Comparison of ENCODE assay signal across 19 cellular contexts in the genomic region with DNA sequence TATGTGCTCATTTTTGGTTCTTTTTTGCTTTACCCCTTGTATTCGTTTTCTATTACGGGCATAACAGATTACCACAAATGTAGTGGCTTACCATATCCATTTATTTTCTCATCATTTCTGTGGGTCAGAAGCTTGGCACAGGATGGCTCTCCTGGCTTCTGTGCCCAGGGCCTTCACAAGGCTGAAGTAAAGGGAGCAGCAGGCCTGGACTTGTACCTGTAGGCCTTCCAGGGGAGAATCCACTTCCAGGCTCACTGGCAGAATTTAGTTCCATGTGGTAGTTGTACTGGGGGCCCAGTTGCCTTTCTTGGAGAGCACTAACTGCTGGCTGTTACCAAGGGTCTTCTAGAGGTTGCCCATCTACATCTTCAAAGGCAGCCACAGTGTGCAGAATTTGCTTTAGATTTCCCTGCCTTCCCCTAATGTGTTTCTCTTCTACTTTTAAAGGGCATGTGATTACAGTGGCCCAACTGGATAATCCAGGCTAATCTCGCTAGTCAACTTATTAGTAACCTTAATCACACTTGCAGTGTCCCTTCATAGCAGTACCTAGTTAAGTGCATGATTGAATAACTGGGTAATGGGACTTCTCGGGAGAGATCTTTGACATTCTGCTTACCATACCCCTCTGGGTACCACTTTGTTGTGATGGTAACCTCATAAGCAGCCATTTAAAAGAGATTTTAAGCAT.
DNase-seq lines count a peak whose midpoint lies in the region; ATAC-seq and TF ChIP-seq lines count a peak whose summit lies in the region.
"Had no signal": no experiment of that assay in that cellular context is flagged by ENCODE, and none has a peak within 500 bp of the region (broad histone marks: within the 10 kb centered on the region; RNA-seq: fewer than 3 reads in every experiment).

No MANE protein-coding gene starts in this region.

- H3K36me3 Mint-ChIP-seq in T-helper 1 cell treated with Interleukin-12 subunit alpha and Interleukin-12 subunit beta and Interleukin-4 antibody, amounts not matched to agents 30 μg/mL and 1 μg/mL, for 36 hours (ENCODE audit: low read depth): no peaks in the 10 kb centered on the region
- no peaks in the 10 kb centered on the region for H3K36me3 Mint-ChIP-seq in immature natural killer cell
- H3K36me3 Mint-ChIP-seq: stimulated activated memory B cell treated with anti-CD40 and anti-IgM and Interleukin-4, amounts not matched to agents 10 μg/mL and 1 μg/mL and 100 μg/mL, for 72 hours had no signal

- H3K4me3 ChIP-seq in testis (no peak overlapping the region), psoas muscle (no peak overlapping the region)
- H3K4me3 ChIP-seq: A549, lung had no signal

- no peaks in the 10 kb centered on the region for H3K9me3 ChIP-seq in testis
- H3K9me3 ChIP-seq in psoas muscle: no peaks in the 10 kb centered on the region
- H3K9me3 ChIP-seq: A549 had no signal

- H3K4me1 Mint-ChIP-seq in T-helper 1 cell treated with Interleukin-12 subunit alpha and Interleukin-12 subunit beta and Interleukin-4 antibody, amounts not matched to agents 30 μg/mL and 1 μg/mL, for 36 hours (ENCODE audit: low read depth): peaks cover 38% of the 10 kb centered on the region
- H3K4me1 Mint-ChIP-seq in immature natural killer cell: peaks cover 27 to 33% of the 10 kb centered on the region in 2 donors

- H3K4me1 ChIP-seq in testis (peaks cover 12% of the 10 kb centered on the region), psoas muscle (peaks cover 20% of the 10 kb centered on the region)

- H3K27me3 ChIP-seq in testis (no peaks in the 10 kb centered on the region), psoas muscle (ENCODE audit: insufficient read depth in 3 of 3, low read length in 2 of 3) (no peaks in the 10 kb centered on the region)

- peak overlapping the region; percentile 9 for H3K27ac Mint-ChIP-seq in T-helper 1 cell treated with Interleukin-12 subunit alpha and Interleukin-12 subunit beta and Interleukin-4 antibody, amounts not matched to agents 30 μg/mL and 1 μg/mL, for 36 hours
- H3K27ac Mint-ChIP-seq in immature natural killer cell: peak overlapping the region in 3 of 6 donors; percentile 50 to 88 (median 68)
- H3K27ac Mint-ChIP-seq: T-helper 2 cell treated with Interferon-gamma antibody and Interleukin-4, amounts not matched to agents 5 μg/mL and 100 μg/mL, for 36 hours had no signal

- 87 to 88% methylated on average over 4 of the region's 4 CpGs for WGBS in testis, 2 donors
- WGBS in psoas muscle, 3 donors: 84 to 92% (median 86%) methylated on average over 4 of the region's 4 CpGs

- no peaks in the 10 kb centered on the region for H3K9me3 Mint-ChIP-seq in T-helper 1 cell treated with Interleukin-12 subunit alpha and Interleukin-12 subunit beta and Interleukin-4 antibody, amounts not matched to agents 30 μg/mL and 1 μg/mL, for 36 hours
- H3K9me3 Mint-ChIP-seq in immature natural killer cell: no peaks in the 10 kb centered on the region
- H3K9me3 Mint-ChIP-seq: activated T-cell treated with anti-CD3 and anti-CD28 coated beads, Interleukin-2, amount 50 U/mL, for 4 hours; stimulated activated memory B cell treated with anti-CD40 and anti-IgM and Interleukin-4, amounts not matched to agents 10 μg/mL and 1 μg/mL and 100 μg/mL, for 72 hours; T-helper 2 cell treated with Interferon-gamma antibody and Interleukin-4, amounts not matched to agents 5 μg/mL and 100 μg/mL, for 36 hours had no signal

- H3K27ac ChIP-seq in VCaP (peak overlapping the region; percentile 93), testis (peak overlapping the region; percentile 73 to 95), psoas muscle (no peak overlapping the region)

- DNase-seq in T-helper 1 cell (no peak), immature natural killer cell (no peak), testis (no peak), hepatic stellate cell (ENCODE audit: low spot score) (no peak), psoas muscle (no peak)
- DNase-seq: activated CD4-positive, alpha-beta T cell treated with anti-CD3 and anti-CD28 coated beads, Interleukin-2, amount 50 U/mL, for 1 hour; activated T-cell treated with anti-CD3 and anti-CD28 coated beads, Interleukin-2, amount 50 U/mL, for 4 hours; aorta; COR-L47; cortex of kidney; NCI-H1417; NCI-H510A had no signal

- H3K27me3 Mint-ChIP-seq in T-helper 1 cell treated with Interleukin-12 subunit alpha and Interleukin-12 subunit beta and Interleukin-4 antibody, amounts not matched to agents 30 μg/mL and 1 μg/mL, for 36 hours (ENCODE audit: low read depth): no peaks in the 10 kb centered on the region
- H3K27me3 Mint-ChIP-seq in immature natural killer cell (ENCODE audit: low read depth in 3 of 3): peaks cover 0 to 2% (median 0%) of the 10 kb centered on the region in 3 donors
- H3K27me3 Mint-ChIP-seq: stimulated activated memory B cell treated with anti-CD40 and anti-IgM and Interleukin-4, amounts not matched to agents 10 μg/mL and 1 μg/mL and 100 μg/mL, for 72 hours had no signal

- no peak overlapping the region for H3K4me3 Mint-ChIP-seq in T-helper 1 cell treated with Interleukin-12 subunit alpha and Interleukin-12 subunit beta and Interleukin-4 antibody, amounts not matched to agents 30 μg/mL and 1 μg/mL, for 36 hours
- peak overlapping the region in 3 of 5 donors; percentile 7 to 92 (median 21) for H3K4me3 Mint-ChIP-seq in immature natural killer cell
- H3K4me3 Mint-ChIP-seq: stimulated activated memory B cell treated with anti-CD40 and anti-IgM and Interleukin-4, amounts not matched to agents 10 μg/mL and 1 μg/mL and 100 μg/mL, for 72 hours had no signal

- intact Hi-C loops in testis (cut with DNase I; ENCODE audit: low total_unique reads) (loop anchor here (5.0 kb wide), 1 partner anchor 172 kb away; the partner anchor contains the start of gene SOCS2), psoas muscle (cut with DNase I) (loop anchor here (5.0 to 10.0 kb wide), 4 partner anchors 62 to 239 kb away; partner anchors contain the start of gene SOCS2 (in 1 of the 2))

- H3K36me3 ChIP-seq in testis (ENCODE audit: low read depth, missing control alignments) (no peaks in the 10 kb centered on the region), psoas muscle (ENCODE audit: insufficient read depth in 1 of 2, low read depth in 1 of 2) (no peaks in the 10 kb centered on the region)

- no peak for ATAC-seq in GM18868 (IDR thresholded peaks at IDR 0.05; ENCODE audit: unreplicated experiment)
- no peak for ATAC-seq in psoas muscle
- ATAC-seq: A549; activated T-cell treated with anti-CD3 and anti-CD28 coated beads, Interleukin-2, amount 50 U/mL, for 4 hours; stimulated activated memory B cell treated with anti-CD40 and anti-IgM and Interleukin-4, amounts not matched to agents 10 μg/mL and 1 μg/mL and 100 μg/mL, for 72 hours had no signal

- no peak for TF ChIP-seq CTCF in VCaP (conservative IDR thresholded peaks at IDR 0.05)
- no peak for TF ChIP-seq CTCF in testis (IDR thresholded peaks at IDR 0.05)
- no peak for TF ChIP-seq CTCF in psoas muscle (IDR thresholded peaks at IDR 0.05)

- no peak for TF ChIP-seq POLR2A in testis (IDR thresholded peaks at IDR 0.05)
